In genomic region chr2:186771850-186772463, GRCh38 we compare ENCODE assay signal across 1 cellular context.
TF ChIP-seq lines count a peak whose summit lies in the region.

No MANE protein-coding gene starts in this region.

TF ChIP-seq in A549, 52 proteins besides CTCF, POLR2A, EP300 and RAD21 (continued from another document):
- TF ChIP-seq REST (IDR thresholded peaks at IDR 0.05), result no peak
- TF ChIP-seq ESRRA (IDR thresholded peaks at IDR 0.05; ENCODE audit: borderline replicate concordance, low read length), result no peak
- TF ChIP-seq PHF8 (IDR thresholded peaks at IDR 0.05; ENCODE audit: borderline replicate concordance, low read depth), result no peak
- no peak for TF ChIP-seq CHD4 (IDR thresholded peaks at IDR 0.05; ENCODE audit: borderline replicate concordance)
- no peak for TF ChIP-seq TP53 (CRISPR knock-in tag; IDR thresholded peaks at IDR 0.05)
TF ChIP-seq in A549: peak in this region for 0.
